In the genomic region with DNA sequence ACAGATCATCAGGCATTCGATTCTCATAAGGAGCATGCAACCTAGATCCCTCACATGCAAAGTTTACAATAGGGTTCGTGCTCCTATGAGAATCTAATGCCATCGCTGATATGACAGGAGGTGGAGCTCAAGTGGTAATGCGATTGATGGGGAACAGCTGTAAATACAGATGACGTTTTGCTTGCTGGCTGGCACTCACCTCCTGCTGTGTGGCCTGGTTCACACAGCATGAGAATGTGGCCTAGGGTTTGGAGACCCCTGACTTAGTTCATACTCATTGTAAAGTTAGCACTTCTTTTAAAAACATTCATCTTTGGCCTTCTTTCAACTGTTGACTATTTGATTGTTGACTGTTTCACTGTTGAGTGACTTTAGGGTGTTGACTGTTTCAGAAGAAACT, we compare ENCODE assay signal across 24 cellular contexts.
"Had no signal": no experiment of that assay in that cellular context is flagged by ENCODE, and none has a peak within 500 bp of the region (broad histone marks: within the 10 kb centered on the region; RNA-seq: fewer than 3 reads in every experiment).

No MANE protein-coding gene starts in this region.

- H3K27ac ChIP-seq: body of pancreas, hepatocyte, prostate gland, right atrium auricular region, thyroid gland, WERI-Rb-1 had no signal

- H3K36me3 ChIP-seq: prostate gland, right atrium auricular region, thyroid gland, WERI-Rb-1 had no signal

- H3K4me3 Mint-ChIP-seq: activated CD4-positive, alpha-beta T cell treated with anti-CD3 and anti-CD28 coated beads, Interleukin-2, amount 10 ng/mL, durations not matched to agents 7 days and 5 days; activated CD8-positive, alpha-beta memory T cell treated with anti-CD3 and anti-CD28 coated beads, Interleukin-2, amount 10 ng/mL, durations not matched to agents 7 days and 5 days; activated CD8-positive, alpha-beta T cell treated with anti-CD3 and anti-CD28 coated beads for 36 hours; activated naive CD4-positive, alpha-beta T cell treated with anti-CD3 and anti-CD28 coated beads, Interleukin-2, amount 10 ng/mL, durations not matched to agents 7 days and 5 days; immature natural killer cell; natural killer cell treated with Interleukin-12 subunit alpha and Interleukin-12 subunit beta and Interleukin-15 and Interleukin-18, amount 100 ng/mL, for 72 hours; stimulated activated naive CD8-positive, alpha-beta T cell treated with anti-CD3 and anti-CD28 coated beads, Interleukin-15, Interleukin-2, amounts not matched to agents 100 ng/mL and 50 ng/mL, for 24 hours had no signal

- H3K4me1 ChIP-seq: body of pancreas, prostate gland, right atrium auricular region, thyroid gland had no signal

- H3K36me3 Mint-ChIP-seq: activated CD8-positive, alpha-beta memory T cell treated with anti-CD3 and anti-CD28 coated beads, Interleukin-2, amount 10 ng/mL, durations not matched to agents 7 days and 5 days; activated naive CD4-positive, alpha-beta T cell treated with anti-CD3 and anti-CD28 coated beads, Interleukin-2, amount 10 ng/mL, durations not matched to agents 7 days and 5 days; immature natural killer cell; natural killer cell treated with Interleukin-12 subunit alpha and Interleukin-12 subunit beta and Interleukin-15 and Interleukin-18, amount 100 ng/mL, for 72 hours had no signal

- H3K27me3 ChIP-seq: body of pancreas, hepatocyte, right atrium auricular region, thyroid gland had no signal

- H3K9me3 ChIP-seq: body of pancreas, prostate gland, right atrium auricular region, thyroid gland had no signal

- ATAC-seq: activated CD8-positive, alpha-beta memory T cell treated with anti-CD3 and anti-CD28 coated beads, Interleukin-2, amount 10 ng/mL, durations not matched to agents 7 days and 5 days; activated CD8-positive, alpha-beta T cell treated with anti-CD3 and anti-CD28 coated beads for 36 hours; body of pancreas; left lobe of liver; natural killer cell treated with Interleukin-12 subunit alpha and Interleukin-12 subunit beta and Interleukin-15 and Interleukin-18, amount 100 ng/mL, for 72 hours had no signal

- H3K27me3 Mint-ChIP-seq: activated CD4-positive, alpha-beta T cell treated with anti-CD3 and anti-CD28 coated beads, Interleukin-2, amount 10 ng/mL, durations not matched to agents 7 days and 5 days; activated CD8-positive, alpha-beta T cell treated with anti-CD3 and anti-CD28 coated beads for 36 hours; activated naive CD4-positive, alpha-beta T cell treated with anti-CD3 and anti-CD28 coated beads, Interleukin-2, amount 10 ng/mL, durations not matched to agents 7 days and 5 days; stimulated activated naive CD8-positive, alpha-beta T cell treated with anti-CD3 and anti-CD28 coated beads, Interleukin-15, Interleukin-2, amounts not matched to agents 100 ng/mL and 50 ng/mL, for 24 hours had no signal

- H3K27ac Mint-ChIP-seq: activated CD4-positive, alpha-beta T cell treated with anti-CD3 and anti-CD28 coated beads, Interleukin-2, amount 10 ng/mL, durations not matched to agents 7 days and 5 days; activated CD8-positive, alpha-beta memory T cell treated with anti-CD3 and anti-CD28 coated beads, Interleukin-2, amount 10 ng/mL, durations not matched to agents 7 days and 5 days; activated CD8-positive, alpha-beta T cell treated with anti-CD3 and anti-CD28 coated beads for 36 hours; activated naive CD4-positive, alpha-beta T cell treated with anti-CD3 and anti-CD28 coated beads, Interleukin-2, amount 10 ng/mL, durations not matched to agents 7 days and 5 days; immature natural killer cell; natural killer cell treated with Interleukin-12 subunit alpha and Interleukin-12 subunit beta and Interleukin-15 and Interleukin-18, amount 100 ng/mL, for 72 hours; stimulated activated naive CD8-positive, alpha-beta T cell treated with anti-CD3 and anti-CD28 coated beads, Interleukin-15, Interleukin-2, amounts not matched to agents 100 ng/mL and 50 ng/mL, for 24 hours had no signal

- H3K9me3 Mint-ChIP-seq: activated CD4-positive, alpha-beta T cell treated with anti-CD3 and anti-CD28 coated beads, Interleukin-2, amount 10 ng/mL, durations not matched to agents 7 days and 5 days; activated CD8-positive, alpha-beta T cell treated with anti-CD3 and anti-CD28 coated beads for 36 hours; activated naive CD4-positive, alpha-beta T cell treated with anti-CD3 and anti-CD28 coated beads, Interleukin-2, amount 10 ng/mL, durations not matched to agents 7 days and 5 days; immature natural killer cell; natural killer cell treated with Interleukin-12 subunit alpha and Interleukin-12 subunit beta and Interleukin-15 and Interleukin-18, amount 100 ng/mL, for 72 hours; stimulated activated naive CD8-positive, alpha-beta T cell treated with anti-CD3 and anti-CD28 coated beads, Interleukin-15, Interleukin-2, amounts not matched to agents 100 ng/mL and 50 ng/mL, for 24 hours had no signal

- H3K4me1 Mint-ChIP-seq: activated CD4-positive, alpha-beta T cell treated with anti-CD3 and anti-CD28 coated beads, Interleukin-2, amount 10 ng/mL, durations not matched to agents 7 days and 5 days; activated CD8-positive, alpha-beta memory T cell treated with anti-CD3 and anti-CD28 coated beads, Interleukin-2, amount 10 ng/mL, durations not matched to agents 7 days and 5 days; activated naive CD4-positive, alpha-beta T cell treated with anti-CD3 and anti-CD28 coated beads, Interleukin-2, amount 10 ng/mL, durations not matched to agents 7 days and 5 days; immature natural killer cell had no signal

- DNase-seq: activated CD4-positive, alpha-beta T cell treated with anti-CD3 and anti-CD28 coated beads, Interleukin-2, amount 10 ng/mL, durations not matched to agents 7 days and 5 days; activated CD4-positive, CD25-positive, alpha-beta regulatory T cell treated with anti-CD3 and anti-CD28 coated beads, Interleukin-2, amount 50 U/mL, for 72 hours; activated CD8-positive, alpha-beta memory T cell treated with anti-CD3 and anti-CD28 coated beads, Interleukin-2, amount 10 ng/mL, durations not matched to agents 7 days and 5 days; activated CD8-positive, alpha-beta T cell treated with anti-CD3 and anti-CD28 coated beads for 36 hours; activated effector memory CD4-positive, alpha-beta T cell treated with anti-CD3 and anti-CD28 coated beads, Interleukin-2, amount 50 U/mL, for 16 hours; activated naive CD4-positive, alpha-beta T cell treated with anti-CD3 and anti-CD28 coated beads, Interleukin-2, amount 10 ng/mL, durations not matched to agents 7 days and 5 days; activated T-cell treated with anti-CD3 and anti-CD28 coated beads for 4 hours; amygdala; body of pancreas; effector CD4-positive, alpha-beta T cell; glutamatergic neuron; immature natural killer cell; stimulated activated CD4-positive, alpha-beta T cell treated with anti-CD3 and anti-CD28 coated beads, Interleukin-12 subunit alpha, Interleukin-12 subunit beta, amount 100 ng/mL, for 4 hours; stimulated activated CD4-positive, alpha-beta T cell treated with anti-CD3 and anti-CD28 coated beads, Interleukin-4, amount 100 ng/mL, for 4 hours; substantia nigra; thyroid gland; WERI-Rb-1 had no signal

- H3K4me3 ChIP-seq: body of pancreas, hepatocyte, lung, prostate gland, right atrium auricular region, thyroid gland had no signal
